31 cellular contexts compared by ENCODE assay signal in genomic region chr5:169408735-169409134, GRCh38.
"Had no signal": no experiment of that assay in that cellular context is flagged by ENCODE, and none has a peak within 500 bp of the region (broad histone marks: within the 10 kb centered on the region; RNA-seq: fewer than 3 reads in every experiment).

No MANE protein-coding gene starts in this region.

- H3K36me3 ChIP-seq: ascending aorta, MG63, Peyer's patch, SJSA1 had no signal

- H3K4me1 ChIP-seq: ascending aorta, Peyer's patch had no signal

- H3K36me3 Mint-ChIP-seq: activated naive CD4-positive, alpha-beta T cell treated with anti-CD3 and anti-CD28 coated beads, Interleukin-2, amount 50 U/mL, for 72 hours; brain had no signal

- FAIRE-seq: TTC549 had no signal

- H3K4me1 Mint-ChIP-seq: activated B cell treated with CpG ODN at 0.5 μM for 24 hours; activated CD4-positive, alpha-beta memory T cell treated with anti-CD3 and anti-CD28 coated beads, Interleukin-2, amount 10 ng/mL, durations not matched to agents 7 days and 5 days; activated CD4-positive, alpha-beta T cell treated with anti-CD3 and anti-CD28 coated beads, Interleukin-2, amount 10 ng/mL, durations not matched to agents 7 days and 5 days; activated naive CD8-positive, alpha-beta T cell treated with anti-CD3 and anti-CD28 coated beads, Interleukin-2, amount 50 U/mL, for 24 hours; central memory CD8-positive, alpha-beta T cell had no signal

- H3K27me3 ChIP-seq: ascending aorta, MG63, Peyer's patch, SJSA1 had no signal

- H3K27me3 Mint-ChIP-seq: activated B cell treated with CpG ODN at 0.5 μM for 24 hours had no signal

- ATAC-seq: activated naive CD4-positive, alpha-beta T cell treated with anti-CD3 and anti-CD28 coated beads, Interleukin-2, amount 50 U/mL, for 72 hours; activated naive CD8-positive, alpha-beta T cell treated with anti-CD3 and anti-CD28 coated beads, Interleukin-2, amount 50 U/mL, for 24 hours; SK-N-SH treated with all-trans-retinoic acid at 6 μM for 48 hours had no signal

- H3K4me3 Mint-ChIP-seq: activated B cell treated with CpG ODN at 0.5 μM for 24 hours; activated CD4-positive, alpha-beta memory T cell treated with anti-CD3 and anti-CD28 coated beads, Interleukin-2, amount 10 ng/mL, durations not matched to agents 7 days and 5 days; activated CD4-positive, alpha-beta T cell treated with anti-CD3 and anti-CD28 coated beads, Interleukin-2, amount 10 ng/mL, durations not matched to agents 7 days and 5 days; activated naive CD8-positive, alpha-beta T cell treated with anti-CD3 and anti-CD28 coated beads, Interleukin-2, amount 50 U/mL, for 24 hours; activated T-helper 1 cell treated with anti-CD3 and anti-CD28 coated beads, Interleukin-12 subunit alpha, Interleukin-12 subunit beta, Interleukin-2, Interleukin-4 antibody, amounts not matched to agents 30 ng/mL and 10 ng/mL and 1 ng/mL, durations not matched to agents 14 hours and 24 hours and 36 hours; brain; central memory CD8-positive, alpha-beta T cell; T-helper 1 cell treated with Interleukin-12 subunit alpha and Interleukin-12 subunit beta and Interleukin-4 antibody, amounts not matched to agents 30 μg/mL and 1 μg/mL, for 36 hours had no signal

- H3K9me3 Mint-ChIP-seq: activated B cell treated with CpG ODN at 0.5 μM for 24 hours; activated CD4-positive, alpha-beta memory T cell treated with anti-CD3 and anti-CD28 coated beads, Interleukin-2, amount 10 ng/mL, durations not matched to agents 7 days and 5 days; activated CD4-positive, alpha-beta T cell treated with anti-CD3 and anti-CD28 coated beads, Interleukin-2, amount 10 ng/mL, durations not matched to agents 7 days and 5 days; activated naive CD4-positive, alpha-beta T cell treated with anti-CD3 and anti-CD28 coated beads, Interleukin-2, amount 50 U/mL, for 72 hours; activated naive CD8-positive, alpha-beta T cell treated with anti-CD3 and anti-CD28 coated beads, Interleukin-2, amount 50 U/mL, for 24 hours; activated T-helper 1 cell treated with anti-CD3 and anti-CD28 coated beads, Interleukin-12 subunit alpha, Interleukin-12 subunit beta, Interleukin-2, Interleukin-4 antibody, amounts not matched to agents 30 ng/mL and 10 ng/mL and 1 ng/mL, durations not matched to agents 14 hours and 24 hours and 36 hours; brain; central memory CD8-positive, alpha-beta T cell; T-helper 1 cell treated with Interleukin-12 subunit alpha and Interleukin-12 subunit beta and Interleukin-4 antibody, amounts not matched to agents 30 μg/mL and 1 μg/mL, for 36 hours had no signal

- H3K27ac Mint-ChIP-seq: activated B cell treated with CpG ODN at 0.5 μM for 24 hours; activated CD4-positive, alpha-beta memory T cell treated with anti-CD3 and anti-CD28 coated beads, Interleukin-2, amount 10 ng/mL, durations not matched to agents 7 days and 5 days; activated CD4-positive, alpha-beta T cell treated with anti-CD3 and anti-CD28 coated beads, Interleukin-2, amount 10 ng/mL, durations not matched to agents 7 days and 5 days; activated naive CD4-positive, alpha-beta T cell treated with anti-CD3 and anti-CD28 coated beads, Interleukin-2, amount 50 U/mL, for 72 hours; activated naive CD8-positive, alpha-beta T cell treated with anti-CD3 and anti-CD28 coated beads, Interleukin-2, amount 50 U/mL, for 24 hours; activated T-helper 1 cell treated with anti-CD3 and anti-CD28 coated beads, Interleukin-12 subunit alpha, Interleukin-12 subunit beta, Interleukin-2, Interleukin-4 antibody, amounts not matched to agents 30 ng/mL and 10 ng/mL and 1 ng/mL, durations not matched to agents 14 hours and 24 hours and 36 hours; brain; T-helper 1 cell treated with Interleukin-12 subunit alpha and Interleukin-12 subunit beta and Interleukin-4 antibody, amounts not matched to agents 30 μg/mL and 1 μg/mL, for 36 hours had no signal

- H3K9me3 ChIP-seq: ascending aorta, MG63, Peyer's patch, SJSA1 had no signal

- DNase-seq: activated B cell treated with CpG ODN at 0.5 μM for 24 hours; activated CD4-positive, alpha-beta memory T cell treated with anti-CD3 and anti-CD28 coated beads, Interleukin-2, amount 10 ng/mL, durations not matched to agents 7 days and 5 days; activated CD4-positive, alpha-beta T cell treated with anti-CD3 and anti-CD28 coated beads for 1 hour; activated CD4-positive, alpha-beta T cell treated with anti-CD3 and anti-CD28 coated beads, Interleukin-2, amount 10 ng/mL, durations not matched to agents 7 days and 5 days; activated effector memory CD4-positive, alpha-beta T cell treated with Interleukin-2 at 50 U/mL for 16 hours; activated naive CD4-positive, alpha-beta T cell treated with Interleukin-2 at 50 U/mL for 16 hours; activated naive CD8-positive, alpha-beta T cell treated with anti-CD3 and anti-CD28 coated beads, Interleukin-2, amount 50 U/mL, for 24 hours; activated T-cell treated with anti-CD3 and anti-CD28 coated beads, Interleukin-2, amount 50 U/mL, for 1 hour; amniotic stem cell; MG63; MV-4-11; NCI-H1092 treated with DMSO at 0.1 percent for 48 hours; NCI-H1417 treated with DMSO at 0.1 percent for 48 hours; NCI-H1694 treated with DMSO at 0.1 percent for 48 hours; NCI-H2029 treated with DMSO at 0.1 percent for 48 hours; NCI-H345; NCI-H510A; NCI-H69; Peyer's patch; SHP77; SW 1271; T1000 had no signal

- H3K27ac ChIP-seq: ascending aorta, Peyer's patch, SJSA1 had no signal

- H3K4me3 ChIP-seq: ascending aorta, MG63, Peyer's patch, SJSA1 had no signal
